11 cellular contexts compared by ENCODE assay signal in genomic region chr1:193031431-193031830, GRCh38. TPM values are rescaled to one million over a fixed set of nuclear protein-coding genes. Genes with fewer than 3 reads are reported as not detected.
DNase-seq lines count a peak whose midpoint lies in the region; ATAC-seq and TF ChIP-seq lines count a peak whose summit lies in the region.
"Had no signal": no experiment of that assay in that cellular context is flagged by ENCODE, and none has a peak within 500 bp of the region (broad histone marks: within the 10 kb centered on the region; RNA-seq: fewer than 3 reads in every experiment).

No MANE protein-coding gene starts in this region.

- no peak for TF ChIP-seq EP300 in sigmoid colon (IDR thresholded peaks at IDR 0.05)

- TF ChIP-seq POLR2A in adrenal gland (IDR thresholded peaks at IDR 0.05) (no peak), right lobe of liver (IDR thresholded peaks at IDR 0.05) (no peak), sigmoid colon (IDR thresholded peaks at IDR 0.05) (no peak)

- POLR2A ChIA-PET in GM10248 (lab: Yijun Ruan, JAX), result no interaction called here

- H3K9me3 ChIP-seq in adrenal gland (replicated peaks in 1 of 3) (no peaks in the 10 kb centered on the region), right lobe of liver (no peaks in the 10 kb centered on the region), sigmoid colon (no peaks in the 10 kb centered on the region)
- H3K9me3 ChIP-seq: prostate gland, thyroid gland had no signal

- peak; percentile 38 for TF ChIP-seq CTCF in GM10248 (IDR thresholded peaks at IDR 0.05; ENCODE audit: control extremely low read depth, extremely low read depth, low read depth, missing control alignments)
- TF ChIP-seq CTCF in adrenal gland (IDR thresholded peaks at IDR 0.05), result peak in 4 of 6 experiments; percentile 20 to 44 (median 36)
- TF ChIP-seq CTCF in right lobe of liver (IDR thresholded peaks at IDR 0.05), result peak; percentile 17 to 42 (median 32)
- TF ChIP-seq CTCF in sigmoid colon (IDR thresholded peaks at IDR 0.05), result peak in 1 of 4 experiments; percentile 11

- CTCF ChIA-PET in GM10248 (lab: Yijun Ruan, JAX), result interaction anchor here (1.0 to 1.9 kb wide), 5 partner anchors 15 to 226 kb away, joined by 3 to 6 read pairs (median 4); no protein-coding TSS in a partner anchor

- ATAC-seq in HG03108 (IDR thresholded peaks at IDR 0.05; ENCODE audit: unreplicated experiment), result peak; percentile 65
- peak in 3 of 4 donors; percentile 35 to 59 (median 58) for ATAC-seq in right lobe of liver
- no peak for ATAC-seq in GM21825 (IDR thresholded peaks at IDR 0.05; ENCODE audit: unreplicated experiment)

- DNase-seq in GM10248 (ENCODE audit: extremely low spot score), result peak; percentile 6
- no peak for DNase-seq in adrenal gland
- DNase-seq in right lobe of liver, result no peak
- DNase-seq in sigmoid colon, result no peak
- DNase-seq in NCI-H446 (lab: John Stamatoyannopoulos, UW), result no peak
- no peak for DNase-seq in GM19238 (ENCODE audit: insufficient read length, low spot score)
- DNase-seq: activated naive CD8-positive, alpha-beta T cell treated with anti-CD3 and anti-CD28 coated beads, Interleukin-2, amount 10 ng/mL, durations not matched to agents 7 days and 5 days; thyroid gland had no signal

- H3K4me1 ChIP-seq in adrenal gland (replicated peaks in 1 of 2) (no peaks in the 10 kb centered on the region), right lobe of liver (no peaks in the 10 kb centered on the region), sigmoid colon (no peaks in the 10 kb centered on the region)
- H3K4me1 ChIP-seq: prostate gland, thyroid gland had no signal

- H3K27ac ChIP-seq in adrenal gland, result no peak overlapping the region
- H3K27ac ChIP-seq in right lobe of liver, result no peak overlapping the region
- no peak overlapping the region for H3K27ac ChIP-seq in sigmoid colon
- H3K27ac ChIP-seq: prostate gland, thyroid gland had no signal

- H3K4me3 ChIP-seq in adrenal gland (no peak overlapping the region), right lobe of liver (no peak overlapping the region), sigmoid colon (no peak overlapping the region)
- H3K4me3 ChIP-seq: prostate gland, thyroid gland had no signal

- 68 to 87% (median 78%) methylated on average over 2 of the region's 2 CpGs for WGBS in adrenal gland, 4 donors
- WGBS in right lobe of liver (ENCODE audit: insufficient coverage, low coverage, low lambda C conversion rate, missing lambda C conversion rate), result 65% methylated on average over 2 of the region's 2 CpGs
- 73 to 84% methylated on average over 2 of the region's 2 CpGs for WGBS in sigmoid colon, 2 donors

- H3K36me3 ChIP-seq in adrenal gland (replicated peaks in 1 of 2) (peaks cover 0 to 12% of the 10 kb centered on the region in 2 donors), right lobe of liver (peaks cover 0 to 14% (median 0%) of the 10 kb centered on the region in 4 donors), sigmoid colon (peaks cover 0 to 19% (median 2%) of the 10 kb centered on the region in 4 donors)
- H3K36me3 ChIP-seq: prostate gland had no signal

- intact Hi-C loops in adrenal gland (cut with DNase I) (no loop called here), right lobe of liver (cut with DNase I) (no loop called here), sigmoid colon (cut with DNase I) (no loop called here)

- H3K27me3 ChIP-seq in adrenal gland, result no peaks in the 10 kb centered on the region
- H3K27me3 ChIP-seq in right lobe of liver, result no peaks in the 10 kb centered on the region
- no peaks in the 10 kb centered on the region for H3K27me3 ChIP-seq in sigmoid colon
- H3K27me3 ChIP-seq: thyroid gland had no signal

RNA-seq across cellular contexts. Expression of gene UCHL5, which starts 27.7 kb away (rescaled TPM):
- total RNA-seq in adrenal gland, result 10 to 100 TPM; 11.4 to 43.3 (median 24.8) TPM
- polyA plus RNA-seq in adrenal gland, result 10 to 100 TPM in 2 of 3 donors, 1 to 10 TPM in 1; 9.3 to 71.9 (median 12.2) TPM
- total RNA-seq in right lobe of liver, result 10 to 100 TPM; 11.5 to 28.6 (median 22.3) TPM
- 10 to 100 TPM; 24.6 to 47.6 (median 36.8) TPM for total RNA-seq in sigmoid colon
- polyA plus RNA-seq in sigmoid colon, result 10 to 100 TPM; 19.9 to 22.2 (median 21.0) TPM

RNA-seq across cellular contexts. Expression of gene RO60, which starts 28.0 kb away (rescaled TPM):
- 10 to 100 TPM; 60.7 to 85.0 (median 76.0) TPM for total RNA-seq in adrenal gland
- polyA plus RNA-seq in adrenal gland, result 10 to 100 TPM in 2 of 3 donors, 1 to 10 TPM in 1; 3.8 to 19.0 (median 10.6) TPM
- 10 to 100 TPM; 21.3 to 35.9 (median 25.5) TPM for total RNA-seq in right lobe of liver
- 100 to 1,000 TPM in 3 of 4 donors, 10 to 100 TPM in 1; 94.6 to 128 (median 111) TPM for total RNA-seq in sigmoid colon
- polyA plus RNA-seq in sigmoid colon, result 10 to 100 TPM in 2 of 3 donors, 1 to 10 TPM in 1; 8.7 to 12.6 (median 11.6) TPM
